Comparison of ENCODE assay signal across 19 cellular contexts in genomic region chr7:103009466-103010219, GRCh38.
A peak's percentile ranks its signal among the peaks of the same experiment; 100 is the strongest.
DNase-seq lines count a peak whose midpoint lies in the region; ATAC-seq and TF ChIP-seq lines count a peak whose summit lies in the region.
"Had no signal": no experiment of that assay in that cellular context is flagged by ENCODE, and none has a peak within 500 bp of the region (broad histone marks: within the 10 kb centered on the region; RNA-seq: fewer than 3 reads in every experiment).

No MANE protein-coding gene starts in this region.

- H3K27me3 Mint-ChIP-seq in stimulated activated naive CD8-positive, alpha-beta T cell treated with anti-CD3 and anti-CD28 coated beads, Interleukin-15, amount 100 ng/mL, for 72 hours: no peaks in the 10 kb centered on the region

- in situ Hi-C loops in transverse colon (cut with MboI; ENCODE audit: low pct_ligation_motif_present in 1 of 4, low pct_unique_long_range_greater_than_20kb in 1 of 4, low sequenced_read_pairs in 3 of 4): no loop called here

- DNase-seq in stimulated activated naive CD8-positive, alpha-beta T cell treated with anti-CD3 and anti-CD28 coated beads, Interleukin-15, Interleukin-2, amounts not matched to agents 100 U/mL and 50 U/mL, for 24 hours: no peak
- no peak for DNase-seq in stimulated activated naive CD8-positive, alpha-beta T cell treated with anti-CD3 and anti-CD28 coated beads, Interleukin-15, amount 100 ng/mL, for 72 hours
- DNase-seq in Peyer's patch (peak in 2 of 3 donors; percentile 79 to 82), germinal center (ENCODE audit: low spot score) (peak; percentile 69), transverse colon (peak; percentile 20), prostate gland (ENCODE audit: low spot score) (no peak), psoas muscle (no peak)
- DNase-seq: ACHN; activated naive CD4-positive, alpha-beta T cell; central memory CD4-positive, alpha-beta T cell; NCI-H1436 treated with DMSO at 0.1 percent for 48 hours; retina; stimulated activated CD8-positive, alpha-beta memory T cell treated with anti-CD3 and anti-CD28 coated beads, Interleukin-4, amount 100 ng/mL, for 48 hours; SW 1271 had no signal

- H3K4me1 Mint-ChIP-seq in stimulated activated naive CD8-positive, alpha-beta T cell treated with anti-CD3 and anti-CD28 coated beads, Interleukin-15, amount 100 ng/mL, for 72 hours: no peaks in the 10 kb centered on the region

- TF ChIP-seq POLR2A in Peyer's patch (IDR thresholded peaks at IDR 0.05) (no peak), transverse colon (IDR thresholded peaks at IDR 0.05) (no peak), prostate gland (IDR thresholded peaks at IDR 0.05) (no peak)

- H3K27ac ChIP-seq in Peyer's patch (peak overlapping the region in 1 of 4 donors; percentile 63), transverse colon (no peak overlapping the region), prostate gland (no peak overlapping the region), psoas muscle (no peak overlapping the region)
- H3K27ac ChIP-seq: esophagus muscularis mucosa, left lung, neutrophil had no signal

- H3K4me3 ChIP-seq in Peyer's patch (no peak overlapping the region), transverse colon (no peak overlapping the region), prostate gland (no peak overlapping the region), psoas muscle (no peak overlapping the region)
- H3K4me3 ChIP-seq: esophagus muscularis mucosa, left lung had no signal

- intact Hi-C loops in transverse colon (cut with DNase I; ENCODE audit: low total_unique reads) (no loop called here), prostate gland (cut with DNase I) (no loop called here), psoas muscle (cut with DNase I) (no loop called here)

- H3K36me3 ChIP-seq in Peyer's patch (no peaks in the 10 kb centered on the region), transverse colon (no peaks in the 10 kb centered on the region), prostate gland (no peaks in the 10 kb centered on the region), psoas muscle (ENCODE audit: insufficient read depth in 1 of 2, low read depth in 1 of 2) (no peaks in the 10 kb centered on the region)
- H3K36me3 ChIP-seq: esophagus muscularis mucosa, left lung, neutrophil had no signal

- H3K27me3 ChIP-seq in Peyer's patch: no peaks in the 10 kb centered on the region
- no peaks in the 10 kb centered on the region for H3K27me3 ChIP-seq in transverse colon
- H3K27me3 ChIP-seq in prostate gland (replicated peaks; ENCODE audit: insufficient read depth): no peaks in the 10 kb centered on the region
- H3K27me3 ChIP-seq in psoas muscle (ENCODE audit: insufficient read depth in 3 of 3, low read length in 2 of 3): no peaks in the 10 kb centered on the region
- H3K27me3 ChIP-seq: esophagus muscularis mucosa, left lung, neutrophil had no signal

- H3K27ac Mint-ChIP-seq in stimulated activated naive CD8-positive, alpha-beta T cell treated with anti-CD3 and anti-CD28 coated beads, Interleukin-15, amount 100 ng/mL, for 72 hours: no peak overlapping the region
- H3K27ac Mint-ChIP-seq: CD4-positive, CD25-positive, alpha-beta regulatory T cell had no signal

- TF ChIP-seq EP300 in transverse colon (IDR thresholded peaks at IDR 0.05; ENCODE audit: low read depth): no peak

- H3K9me3 ChIP-seq in Peyer's patch: no peaks in the 10 kb centered on the region
- H3K9me3 ChIP-seq in transverse colon: no peaks in the 10 kb centered on the region
- H3K9me3 ChIP-seq in prostate gland: no peaks in the 10 kb centered on the region
- H3K9me3 ChIP-seq in psoas muscle: no peaks in the 10 kb centered on the region
- H3K9me3 ChIP-seq: esophagus muscularis mucosa, left lung, neutrophil had no signal

- peak; percentile 28 for ATAC-seq in stimulated activated naive CD8-positive, alpha-beta T cell treated with anti-CD3 and anti-CD28 coated beads, Interleukin-15, Interleukin-2, amounts not matched to agents 100 U/mL and 50 U/mL, for 24 hours
- ATAC-seq in stimulated activated naive CD8-positive, alpha-beta T cell treated with anti-CD3 and anti-CD28 coated beads, Interleukin-15, amount 100 ng/mL, for 72 hours: no peak
- ATAC-seq in psoas muscle (no peak), HG02852 (IDR thresholded peaks at IDR 0.05; ENCODE audit: unreplicated experiment) (no peak)
- ATAC-seq: left lung had no signal

- H3K4me3 Mint-ChIP-seq in stimulated activated naive CD8-positive, alpha-beta T cell treated with anti-CD3 and anti-CD28 coated beads, Interleukin-15, amount 100 ng/mL, for 72 hours: no peak overlapping the region
- H3K4me3 Mint-ChIP-seq: CD4-positive, CD25-positive, alpha-beta regulatory T cell had no signal

- peaks cover 0 to 4% (median 2%) of the 10 kb centered on the region in 4 donors for H3K4me1 ChIP-seq in Peyer's patch
- H3K4me1 ChIP-seq in transverse colon: no peaks in the 10 kb centered on the region
- H3K4me1 ChIP-seq in prostate gland (replicated peaks): no peaks in the 10 kb centered on the region
- H3K4me1 ChIP-seq in psoas muscle: no peaks in the 10 kb centered on the region
- H3K4me1 ChIP-seq: esophagus muscularis mucosa, left lung had no signal

- peaks cover 0 to 7% of the 10 kb centered on the region in 2 donors for H3K9me3 Mint-ChIP-seq in stimulated activated naive CD8-positive, alpha-beta T cell treated with anti-CD3 and anti-CD28 coated beads, Interleukin-15, amount 100 ng/mL, for 72 hours

- 59% methylated on average over 5 of the region's 6 CpGs; no CpG with 5 or more reads in 1 of the 2 donors for whole genome bisulfite sequencing in transverse colon (ENCODE audit: low coverage in 1 of 2), 2 donors
- WGBS in prostate gland: 82% methylated on average over 5 of the region's 6 CpGs
- WGBS in psoas muscle, 3 donors: 72 to 73% (median 73%) methylated on average over 6 of the region's 6 CpGs

- TF ChIP-seq CTCF in Peyer's patch (IDR thresholded peaks at IDR 0.05): no peak
- no peak for TF ChIP-seq CTCF in transverse colon (IDR thresholded peaks at IDR 0.05)
- TF ChIP-seq CTCF in prostate gland (IDR thresholded peaks at IDR 0.05): no peak
- no peak for TF ChIP-seq CTCF in psoas muscle (IDR thresholded peaks at IDR 0.05)

Comparison
In these comparisons a context has a peak if more than half of its experiments do, and no peak if none do; other contexts are left out.
1. DNase-seq: peak in Peyer's patch (2 of 3), germinal center (single experiment) and transverse colon (single experiment); none in stimulated activated naive CD8-positive, alpha-beta T cell treated with anti-CD3 and anti-CD28 coated beads, Interleukin-15, Interleukin-2, amounts not matched to agents 100 U/mL and 50 U/mL, for 24 hours (single experiment), stimulated activated naive CD8-positive, alpha-beta T cell treated with anti-CD3 and anti-CD28 coated beads, Interleukin-15, amount 100 ng/mL, for 72 hours (0 of 2), prostate gland (single experiment) and psoas muscle (0 of 2).